ENCODE assay signal across 8 cellular contexts in the genomic region with DNA sequence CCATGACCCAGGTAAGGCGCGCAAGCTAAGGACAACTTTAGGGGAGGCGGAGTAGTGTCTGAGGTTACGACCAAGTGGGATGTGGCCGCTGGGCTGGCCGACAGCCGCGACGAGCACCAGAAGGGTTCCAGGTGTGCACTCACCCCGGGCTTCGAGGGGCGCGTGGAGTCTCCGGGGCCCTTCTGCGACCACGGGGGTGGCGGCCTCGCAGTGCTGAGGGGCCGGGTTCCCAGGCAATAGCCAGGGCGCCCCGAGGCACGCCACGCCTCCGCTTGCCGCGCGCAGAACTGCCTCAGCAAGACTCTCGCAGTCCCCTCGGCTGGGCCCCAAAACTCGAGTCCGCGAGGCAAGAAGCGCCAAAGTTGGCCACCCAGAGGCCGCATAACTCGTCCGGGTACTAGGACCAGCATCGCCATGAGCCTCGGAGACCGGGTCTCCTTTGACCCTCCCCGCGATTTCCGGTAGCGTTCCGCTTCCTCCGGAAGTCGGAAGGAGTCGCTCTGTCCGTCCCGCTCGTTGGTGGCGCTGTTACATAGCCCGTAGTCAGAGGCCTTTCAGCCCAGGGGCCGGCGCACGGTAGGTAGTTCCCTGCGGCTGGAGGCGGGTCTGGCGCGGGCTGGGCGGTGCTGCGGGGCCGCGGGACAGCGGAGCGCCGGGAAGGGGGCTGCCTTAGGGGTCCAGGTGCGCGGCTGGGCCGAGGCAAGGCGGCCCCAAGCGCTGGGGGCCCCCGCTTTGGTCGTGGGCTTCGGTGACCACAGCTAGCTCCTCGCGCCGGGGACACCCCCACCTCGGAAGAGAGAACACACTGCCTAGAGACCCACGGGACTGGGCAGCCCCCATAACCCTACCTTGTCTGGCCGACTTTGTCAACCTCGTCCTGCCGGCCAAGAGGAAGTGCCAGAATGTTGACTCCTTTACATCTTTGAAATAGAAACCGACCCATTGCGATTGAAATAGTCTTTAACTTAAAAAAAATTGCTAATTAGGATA. TPM values are rescaled to one million over a fixed set of nuclear protein-coding genes. Genes with fewer than 3 reads are reported as not detected.
DNase-seq lines count a peak whose midpoint lies in the region; ATAC-seq and TF ChIP-seq lines count a peak whose summit lies in the region.

A gene with protein sequence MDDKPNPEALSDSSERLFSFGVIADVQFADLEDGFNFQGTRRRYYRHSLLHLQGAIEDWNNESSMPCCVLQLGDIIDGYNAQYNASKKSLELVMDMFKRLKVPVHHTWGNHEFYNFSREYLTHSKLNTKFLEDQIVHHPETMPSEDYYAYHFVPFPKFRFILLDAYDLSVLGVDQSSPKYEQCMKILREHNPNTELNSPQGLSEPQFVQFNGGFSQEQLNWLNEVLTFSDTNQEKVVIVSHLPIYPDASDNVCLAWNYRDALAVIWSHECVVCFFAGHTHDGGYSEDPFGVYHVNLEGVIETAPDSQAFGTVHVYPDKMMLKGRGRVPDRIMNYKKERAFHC (plus strand): TSS at position 503 of the 990 bp plus-strand sequence. CDS start 7,333 bp downstream, outside the sequence.
A gene (minus strand): TSS at position 442 of the 990 bp plus-strand sequence. CDS start 26 bp downstream, at position 416.

- in situ Hi-C loops in IMR-90 (cut with MboI; ENCODE audit: low sequenced_read_pairs), result no loop called here

- H3K4me1 ChIP-seq in IMR-90 (ENCODE audit: control insufficient read depth, insufficient read depth, low read length), result peaks cover under 1% of the 10 kb centered on the region

- H3K9me3 ChIP-seq in IMR-90 (ENCODE audit: control insufficient read depth, insufficient read depth, low read length), result no peaks in the 10 kb centered on the region

- peak within 1 kb of the TSS; percentile 95 for H3K14ac ChIP-seq in IMR-90 (replicated peaks; ENCODE audit: low read depth, low read length)

- H2BK15ac ChIP-seq in IMR-90 (ENCODE audit: low read depth, low read length), result peak within 1 kb of the TSS; percentile 68; the same call in 1 of the 3 replicates

- peak within 1 kb of the TSS; percentile 76 for H3K27ac ChIP-seq in IMR-90 (ENCODE audit: insufficient read depth, low read length)

- peak within 1 kb of the TSS; percentile 94 for H2AK9ac ChIP-seq in IMR-90 (replicated peaks; ENCODE audit: low read depth, low read length, poor library complexity)

- peak within 1 kb of the TSS; percentile 95 for H3K4me2 ChIP-seq in IMR-90 (ENCODE audit: low read depth, low read length)

- H3K4me3 ChIP-seq in IMR-90 (ENCODE audit: insufficient read depth, low read depth, low read length) (peak within 1 kb of the TSS; percentile 77), epithelial cell of proximal tubule (ENCODE audit: low read depth, low read length) (peak within 1 kb of the TSS; percentile 95)

- TF ChIP-seq CTCF in IMR-90 (conservative IDR thresholded peaks at IDR 0.05; ENCODE audit: low read depth, low read length) (peak; percentile 49), epithelial cell of proximal tubule (conservative IDR thresholded peaks at IDR 0.05; ENCODE audit: low read depth, low read length) (peak; percentile 51)

- peak within 1 kb of the TSS; percentile 79 for H3K9ac ChIP-seq in IMR-90 (ENCODE audit: low read depth, low read length)

- peak within 1 kb of the TSS; percentile 57 for H4K5ac ChIP-seq in IMR-90 (ENCODE audit: low read depth, low read length)

- no peak within 1 kb of the TSS for H2BK20ac ChIP-seq in IMR-90 (ENCODE audit: low read depth, low read length)

- H3K9me1 ChIP-seq in IMR-90 (ENCODE audit: insufficient read depth, low read length), result no peaks in the 10 kb centered on the region

- H4K20me1 ChIP-seq in IMR-90 (ENCODE audit: insufficient read depth, low read length), result no peaks in the 10 kb centered on the region

- peak within 1 kb of the TSS; percentile 52 for H3K18ac ChIP-seq in IMR-90 (ENCODE audit: low read depth, low read length)

- peak within 1 kb of the TSS; percentile 29; the same call in 1 of the 2 replicates for H2AK5ac ChIP-seq in IMR-90 (ENCODE audit: low read depth, low read length)

- peak within 1 kb of the TSS; percentile 91 for H3K4ac ChIP-seq in IMR-90 (ENCODE audit: low read depth, low read length)

- TF ChIP-seq RAD21 in IMR-90 (IDR thresholded peaks at IDR 0.05; ENCODE audit: low read length), result no peak

- peak; percentile 87 for TF ChIP-seq POLR2A in IMR-90 (IDR thresholded peaks at IDR 0.05; ENCODE audit: low read depth, low read length)

- peak within 1 kb of the TSS; percentile 55 to 90 for H4K8ac ChIP-seq in IMR-90 (ENCODE audit: low read depth in 2 of 2, low read length in 2 of 2)

- H3K23ac ChIP-seq in IMR-90 (ENCODE audit: low read depth, low read length), result peak within 1 kb of the TSS; percentile 95

- H3K36me3 ChIP-seq in IMR-90 (ENCODE audit: control insufficient read depth, insufficient read depth, low read length), result peaks cover 9% of the 10 kb centered on the region

- CTCF ChIA-PET in IMR-90 (lab: Yijun Ruan, JAX), result no interaction called here

- no peaks in the 10 kb centered on the region for H3K27me3 ChIP-seq in IMR-90 (ENCODE audit: control insufficient read depth, insufficient read depth, low read length)

- intact Hi-C loops in IMR-90 (cut with micrococcal nuclease), result loop anchor here (2.0 to 5.0 kb wide), 2 partner anchors 15 to 50 kb away; no protein-coding TSS in a partner anchor

- peak within 1 kb of the TSS; percentile 89 for H2BK5ac ChIP-seq in IMR-90 (ENCODE audit: low read depth, low read length, poor library complexity, severe bottlenecking)

- ATAC-seq in GM21528 (IDR thresholded peaks at IDR 0.05; ENCODE audit: low FRiP score, unreplicated experiment), result peak; percentile 95
- peak; percentile 98 for ATAC-seq in IMR-90 (ENCODE audit: low read depth)

- peak within 1 kb of the TSS; percentile 96 for H3K56ac ChIP-seq in IMR-90 (ENCODE audit: extremely low read depth, insufficient read depth, low read length)

- no TSS peak for BruUV-seq in IMR-90 (replicated peaks; lab: Mats Ljungman, UMichigan)

- H2BK120ac ChIP-seq in IMR-90 (ENCODE audit: low read depth, low read length), result peak within 1 kb of the TSS; percentile 72

- H3K79me1 ChIP-seq in IMR-90 (ENCODE audit: low read depth in 1 of 2, low read length in 2 of 2), result peaks cover 35 to 55% of the 10 kb centered on the region in 2 experiments

- DNase-seq in DMS153 treated with DMSO at 0.1 percent for 48 hours (lab: John Stamatoyannopoulos, UW; ENCODE audit: unreplicated experiment) (peak; percentile 32), IMR-90 (peak; percentile 93), OCI-M2 (lab: John Stamatoyannopoulos, UW; ENCODE audit: unreplicated experiment) (peak; percentile 31), epithelial cell of proximal tubule (ENCODE audit: low read depth) (peak; percentile 57), mucosa of gallbladder (ENCODE audit: low spot score) (peak; percentile 93)
- peak; percentile 87 for DNase-seq in activated T-cell treated with anti-CD3 and anti-CD28 coated beads, Interleukin-2, amount 50 U/mL, for 1 hour
- DNase-seq in stimulated activated CD8-positive, alpha-beta memory T cell treated with anti-CD3 and anti-CD28 coated beads, Interleukin-4, amount 100 ng/mL, for 4 hours (ENCODE audit: low read depth in 2 of 2, low spot score in 1 of 2), result peak; percentile 73 to 82

- peak within 1 kb of the TSS; percentile 98 for H2AFZ ChIP-seq in IMR-90 (replicated peaks; ENCODE audit: low read length, poor library complexity)

- POLR2A ChIA-PET in IMR-90 (lab: Charles Lee; ENCODE audit: unreplicated experiment), result no interaction called here

- WGBS in IMR-90 (ENCODE audit: extremely low coverage in 2 of 2, insufficient read length in 1 of 2), 2 experiments, result 0% methylated on average over 43 of the region's 84 CpGs; no CpG with 5 or more reads in 1 of the 2 experiments

- dilution Hi-C loops in IMR-90 (cut with HindIII; ENCODE audit: low sequenced_read_pairs, unreplicated experiment), result no loop called here

- H4K91ac ChIP-seq in IMR-90 (ENCODE audit: insufficient read depth, low read depth, low read length), result peak within 1 kb of the TSS; percentile 75

TF ChIP-seq in IMR-90, 13 proteins besides CTCF, POLR2A, EP300 and RAD21 (continues in another document):
- TF ChIP-seq CEBPB (IDR thresholded peaks at IDR 0.05; ENCODE audit: low read depth, low read length) (no peak), MAFK (IDR thresholded peaks at IDR 0.05; ENCODE audit: low read depth, low read length) (no peak), NFE2L2 (IDR thresholded peaks at IDR 0.05; ENCODE audit: low read depth, low read length) (no peak), BHLHE40 (IDR thresholded peaks at IDR 0.05; ENCODE audit: low read depth, low read length) (no peak), SMC3 (IDR thresholded peaks at IDR 0.05; ENCODE audit: low read depth, low read length) (no peak), MXI1 (IDR thresholded peaks at IDR 0.05; ENCODE audit: borderline replicate concordance, low read depth, low read length) (peak; percentile 85)
- TF ChIP-seq, protein P1, sequence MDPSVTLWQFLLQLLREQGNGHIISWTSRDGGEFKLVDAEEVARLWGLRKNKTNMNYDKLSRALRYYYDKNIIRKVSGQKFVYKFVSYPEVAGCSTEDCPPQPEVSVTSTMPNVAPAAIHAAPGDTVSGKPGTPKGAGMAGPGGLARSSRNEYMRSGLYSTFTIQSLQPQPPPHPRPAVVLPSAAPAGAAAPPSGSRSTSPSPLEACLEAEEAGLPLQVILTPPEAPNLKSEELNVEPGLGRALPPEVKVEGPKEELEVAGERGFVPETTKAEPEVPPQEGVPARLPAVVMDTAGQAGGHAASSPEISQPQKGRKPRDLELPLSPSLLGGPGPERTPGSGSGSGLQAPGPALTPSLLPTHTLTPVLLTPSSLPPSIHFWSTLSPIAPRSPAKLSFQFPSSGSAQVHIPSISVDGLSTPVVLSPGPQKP (IDR thresholded peaks at IDR 0.05; ENCODE audit: borderline replicate concordance, low read depth, low read length), result no peak
- TF ChIP-seq, protein P2, sequence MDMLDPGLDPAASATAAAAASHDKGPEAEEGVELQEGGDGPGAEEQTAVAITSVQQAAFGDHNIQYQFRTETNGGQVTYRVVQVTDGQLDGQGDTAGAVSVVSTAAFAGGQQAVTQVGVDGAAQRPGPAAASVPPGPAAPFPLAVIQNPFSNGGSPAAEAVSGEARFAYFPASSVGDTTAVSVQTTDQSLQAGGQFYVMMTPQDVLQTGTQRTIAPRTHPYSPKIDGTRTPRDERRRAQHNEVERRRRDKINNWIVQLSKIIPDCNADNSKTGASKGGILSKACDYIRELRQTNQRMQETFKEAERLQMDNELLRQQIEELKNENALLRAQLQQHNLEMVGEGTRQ (IDR thresholded peaks at IDR 0.05; ENCODE audit: low read depth, low read length), result no peak

RNA-seq across cellular contexts. Expression of the first gene that starts in this region (rescaled TPM):
- total RNA-seq in IMR-90 (2012; rRNA removed), result 10.3 and 12.2 TPM in 2 replicates
- polyA plus RNA-seq in IMR-90 (2012; rRNA removed), result 6.1 and 7.4 TPM in 2 replicates
- polyA plus RNA-seq in IMR-90 (2012; cell fraction: cytosol; rRNA removed), result 1.7 and 1.9 TPM in 2 replicates
- 0.52 and 4.3 TPM in 2 replicates for polyA plus RNA-seq in IMR-90 (2012; cell fraction: nucleus; rRNA removed; ENCODE audit: low replicate concordance)
- 5.7 and 9.4 TPM in 2 replicates for total RNA-seq in epithelial cell of proximal tubule
- total RNA-seq in mucosa of gallbladder, result 9.2 TPM

RNA-seq across cellular contexts. Expression of the second gene that starts in this region (rescaled TPM):
- total RNA-seq in IMR-90 (2012; rRNA removed) (21.7 and 23.1 TPM in 2 replicates), epithelial cell of proximal tubule (33.7 and 37.6 TPM in 2 replicates), mucosa of gallbladder (33.4 TPM)
- polyA plus RNA-seq in IMR-90 (2012; rRNA removed), result 17.0 and 18.2 TPM in 2 replicates
- polyA plus RNA-seq in IMR-90 (2012; cell fraction: cytosol; rRNA removed), result 21.8 and 30.2 TPM in 2 replicates
- polyA plus RNA-seq in IMR-90 (2012; cell fraction: nucleus; rRNA removed; ENCODE audit: low replicate concordance), result 12.8 and 18.7 TPM in 2 replicates

Comparison
In these comparisons a context has a peak if more than half of its experiments do, and no peak if none do; other contexts are left out.
1. Peak in every context shown above with its lines: DNase-seq, ATAC-seq, H3K4me3 ChIP-seq and H3K27ac ChIP-seq.
2. DNase-seq: peak in every context shown above with its lines; median percentile 93 in IMR-90; 93 in mucosa of gallbladder; 87 in activated T-cell treated with anti-CD3 and anti-CD28 coated beads, Interleukin-2, amount 50 U/mL, for 1 hour; 78 in stimulated activated CD8-positive, alpha-beta memory T cell treated with anti-CD3 and anti-CD28 coated beads, Interleukin-4, amount 100 ng/mL, for 4 hours; 57 in epithelial cell of proximal tubule; 32 in DMS153 treated with DMSO at 0.1 percent for 48 hours; 31 in OCI-M2.